In the genomic region with DNA sequence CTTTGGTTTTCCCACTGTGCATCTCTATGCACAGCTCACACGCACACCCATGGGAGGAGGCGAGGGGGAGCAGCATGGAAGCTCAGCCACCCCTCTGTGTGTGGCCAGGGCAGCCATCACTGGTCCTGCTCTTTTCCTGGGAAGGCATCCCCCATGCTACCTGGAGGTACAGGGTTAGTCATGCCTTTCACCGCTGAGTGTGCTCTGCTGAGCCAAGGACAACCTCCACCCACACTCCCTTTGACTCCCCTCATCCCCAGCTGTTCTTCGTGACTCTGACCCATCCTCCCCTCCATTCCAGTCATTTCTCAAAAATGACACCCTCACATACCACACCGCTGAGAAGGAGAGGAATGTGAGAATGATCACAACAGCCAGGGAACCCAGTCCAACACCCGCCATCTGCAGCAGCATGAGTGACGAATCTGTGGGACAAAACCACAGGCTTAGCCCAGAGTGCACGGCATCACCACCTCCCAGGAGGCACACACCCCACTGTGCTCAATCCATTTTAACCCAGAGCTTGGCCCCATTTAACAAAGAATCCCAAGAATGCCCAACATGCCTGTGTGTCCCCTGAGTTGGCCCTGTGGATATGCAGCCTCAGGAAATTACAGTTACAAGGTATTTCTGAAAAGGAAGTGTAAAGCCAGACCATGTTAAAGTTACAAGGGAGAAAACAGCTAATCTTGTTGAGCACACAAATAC, we compare ENCODE assay signal across 11 cellular contexts.
A peak's percentile ranks its signal among the peaks of the same experiment; 100 is the strongest.
DNase-seq lines count a peak whose midpoint lies in the region; ATAC-seq and TF ChIP-seq lines count a peak whose summit lies in the region.
"Had no signal": no experiment of that assay in that cellular context is flagged by ENCODE, and none has a peak within 500 bp of the region (broad histone marks: within the 10 kb centered on the region; RNA-seq: fewer than 3 reads in every experiment).

No MANE protein-coding gene starts in this region.

- no peak overlapping the region for H2AFZ ChIP-seq in ACC112 (ENCODE audit: low read length, unreplicated experiment)

- no peaks in the 10 kb centered on the region for H3K9me3 ChIP-seq in left lung
- H3K9me3 ChIP-seq: uterus had no signal

- H3K4me3 ChIP-seq in ACC112 (ENCODE audit: low read depth, low read length) (no peak overlapping the region), choroid plexus epithelial cell (ENCODE audit: low read depth, low read length) (no peak overlapping the region), left lung (no peak overlapping the region)
- H3K4me3 ChIP-seq: uterus had no signal

- H3K36me3 ChIP-seq in ACC112 (ENCODE audit: insufficient read depth, low read length) (no peaks in the 10 kb centered on the region), left lung (peaks cover 0 to 30% of the 10 kb centered on the region in 2 donors)
- H3K36me3 ChIP-seq: uterus had no signal

- H3K27ac ChIP-seq in ACC112 (ENCODE audit: low read depth, low read length) (peak overlapping the region; percentile 99), left lung (no peak overlapping the region)
- H3K27ac ChIP-seq: uterus had no signal

- intact Hi-C loops in left lung (cut with DNase I), result no loop called here

- DNase-seq in HT1080 (ENCODE audit: low read depth) (peak; percentile 100), choroid plexus epithelial cell (ENCODE audit: low read depth) (peak; percentile 99), left lung (no peak), GF-D8 (lab: John Stamatoyannopoulos, UW) (no peak), NOMO-1 treated with DMSO at 0.1 percent for 48 hours (lab: John Stamatoyannopoulos, UW; ENCODE audit: unreplicated experiment) (no peak)
- DNase-seq in activated CD4-positive, CD25-positive, alpha-beta regulatory T cell treated with anti-CD3 and anti-CD28 coated beads, Interleukin-2, amount 50 U/mL, for 72 hours, result no peak
- DNase-seq: activated naive CD4-positive, alpha-beta T cell treated with anti-CD3 and anti-CD28 coated beads, Interleukin-2, amount 50 U/mL, for 16 hours; naive B cell had no signal

- peak; percentile 75 for ATAC-seq in left lung
- ATAC-seq in GM19463 (IDR thresholded peaks at IDR 0.05; ENCODE audit: unreplicated experiment), result no peak

- TF ChIP-seq CTCF in choroid plexus epithelial cell (conservative IDR thresholded peaks at IDR 0.05; ENCODE audit: low read depth, low read length) (no peak), left lung (IDR thresholded peaks at IDR 0.05) (no peak)

- H3K27me3 ChIP-seq in ACC112 (ENCODE audit: insufficient read depth, low read length) (no peaks in the 10 kb centered on the region), left lung (no peaks in the 10 kb centered on the region)
- H3K27me3 ChIP-seq: uterus had no signal

- peaks cover 74% of the 10 kb centered on the region for H3K4me1 ChIP-seq in ACC112 (ENCODE audit: control insufficient read depth, insufficient read depth, low read length, unreplicated experiment)
- H3K4me1 ChIP-seq in left lung, result no peaks in the 10 kb centered on the region
- H3K4me1 ChIP-seq: uterus had no signal

- H3K79me2 ChIP-seq in ACC112 (ENCODE audit: control insufficient read depth, insufficient read depth, low read length, unreplicated experiment), result no peaks in the 10 kb centered on the region

Comparison
In these comparisons a context has a peak if more than half of its experiments do, and no peak if none do; other contexts are left out.
1. DNase-seq: peak in HT1080 (single experiment) and choroid plexus epithelial cell (single experiment); none in left lung (0 of 2), GF-D8 (single experiment), NOMO-1 treated with DMSO at 0.1 percent for 48 hours (single experiment) and activated CD4-positive, CD25-positive, alpha-beta regulatory T cell treated with anti-CD3 and anti-CD28 coated beads, Interleukin-2, amount 50 U/mL, for 72 hours (single experiment).